Comparison of ENCODE assay signal across 9 cellular contexts in the genomic region with DNA sequence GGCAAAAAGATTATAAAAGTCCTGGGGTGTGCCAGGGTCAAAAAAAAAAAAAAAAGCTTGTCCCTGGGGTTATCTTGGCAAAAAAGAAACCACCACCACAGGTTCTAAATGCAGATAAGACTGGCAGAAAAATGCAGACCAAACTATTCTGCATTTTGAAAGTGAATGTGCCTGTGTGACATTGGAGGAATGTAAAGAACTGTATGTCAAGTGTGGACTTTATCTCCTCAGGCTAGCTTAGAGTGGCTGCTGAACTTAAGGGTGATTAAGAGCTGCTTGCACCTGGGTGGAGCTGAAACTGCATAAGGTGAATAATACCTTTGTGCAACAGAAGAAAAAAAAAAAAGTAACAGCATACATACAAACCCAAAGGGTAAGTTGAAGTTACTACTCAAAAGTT.
DNase-seq lines count a peak whose midpoint lies in the region; ATAC-seq and TF ChIP-seq lines count a peak whose summit lies in the region.
"Had no signal": no experiment of that assay in that cellular context is flagged by ENCODE, and none has a peak within 500 bp of the region (broad histone marks: within the 10 kb centered on the region; RNA-seq: fewer than 3 reads in every experiment).

No MANE protein-coding gene starts in this region.

- H3K4me3 Mint-ChIP-seq in nephron, result peak overlapping the region; percentile 91 to 94 (median 91)

- peaks cover 49% of the 10 kb centered on the region for H3K4me1 ChIP-seq in OCI-LY1 (ENCODE audit: insufficient read depth, low read length, severe bottlenecking)

- H3K9ac ChIP-seq in OCI-LY1 (ENCODE audit: low read length), result peak overlapping the region; percentile 84

- H3K9me3 ChIP-seq in OCI-LY1 (ENCODE audit: low read length), result no peaks in the 10 kb centered on the region

- peak overlapping the region; percentile 99 to 100 (median 100) for H3K27ac Mint-ChIP-seq in nephron

- no peaks in the 10 kb centered on the region for H3K9me2 ChIP-seq in OCI-LY1 (ENCODE audit: low read depth, low read length)

- no peaks in the 10 kb centered on the region for H3F3A ChIP-seq in OCI-LY1 (ENCODE audit: insufficient read depth, low read length)

- TF ChIP-seq CTCF in GM12865 (IDR thresholded peaks at IDR 0.05; ENCODE audit: insufficient read depth, low read depth, low read length, missing control alignments), result no peak
- TF ChIP-seq CTCF in OCI-LY1 (IDR thresholded peaks at IDR 0.05; ENCODE audit: low read length), result no peak
- TF ChIP-seq CTCF in nephron (IDR thresholded peaks at IDR 0.05; ENCODE audit: unreplicated experiment in 3 of 3), result no peak

- H4K20me1 ChIP-seq in OCI-LY1 (ENCODE audit: insufficient read depth, low read length), result no peaks in the 10 kb centered on the region

- ATAC-seq in GM21576 (IDR thresholded peaks at IDR 0.05; ENCODE audit: unreplicated experiment), result no peak
- ATAC-seq in GM19467 (IDR thresholded peaks at IDR 0.05; ENCODE audit: unreplicated experiment), result no peak
- no peak for ATAC-seq in GM18909 (IDR thresholded peaks at IDR 0.05; ENCODE audit: poor library complexity, unreplicated experiment)

- peak overlapping the region; percentile 83 for H3K4me2 ChIP-seq in OCI-LY1 (ENCODE audit: low read length)

- H3K4me1 Mint-ChIP-seq in nephron, result peaks cover 39% of the 10 kb centered on the region

- H3K27me3 Mint-ChIP-seq in nephron (ENCODE audit: low read depth), result no peaks in the 10 kb centered on the region

- H3K36me3 Mint-ChIP-seq in nephron (ENCODE audit: low read depth), result no peaks in the 10 kb centered on the region

- H3K4me3 ChIP-seq in GM12865 (ENCODE audit: low read depth, low read length) (peak overlapping the region; percentile 78), OCI-LY1 (ENCODE audit: low read depth, low read length, poor library complexity, severe bottlenecking) (peak overlapping the region; percentile 74)

- peak overlapping the region; percentile 38 for H2AFZ ChIP-seq in OCI-LY1 (ENCODE audit: low read length)

- H3K36me3 ChIP-seq in OCI-LY1 (ENCODE audit: insufficient read depth, low read length), result no peaks in the 10 kb centered on the region

- H3K27ac ChIP-seq in OCI-LY1 (ENCODE audit: low read depth, low read length, poor library complexity, severe bottlenecking) (peak overlapping the region; percentile 87), caudate nucleus (ENCODE audit: low read depth, low read length) (peak overlapping the region; percentile 99)

- H3K27me3 ChIP-seq in OCI-LY1 (ENCODE audit: insufficient read depth, low read length), result no peaks in the 10 kb centered on the region

- DNase-seq in GM12865 (ENCODE audit: low read depth), result peak; percentile 16
- no peak for DNase-seq in caudate nucleus (lab: John Stamatoyannopoulos, UW)
- no peak for DNase-seq in hippocampal formation (lab: John Stamatoyannopoulos, UW)
- DNase-seq: retina had no signal

- peaks cover 35% of the 10 kb centered on the region for H3K79me2 ChIP-seq in OCI-LY1 (ENCODE audit: insufficient read depth, low read length)

- H3K9me3 Mint-ChIP-seq in nephron, result no peaks in the 10 kb centered on the region
